Comparison of ENCODE assay signal across 2 cellular contexts in the genomic region with DNA sequence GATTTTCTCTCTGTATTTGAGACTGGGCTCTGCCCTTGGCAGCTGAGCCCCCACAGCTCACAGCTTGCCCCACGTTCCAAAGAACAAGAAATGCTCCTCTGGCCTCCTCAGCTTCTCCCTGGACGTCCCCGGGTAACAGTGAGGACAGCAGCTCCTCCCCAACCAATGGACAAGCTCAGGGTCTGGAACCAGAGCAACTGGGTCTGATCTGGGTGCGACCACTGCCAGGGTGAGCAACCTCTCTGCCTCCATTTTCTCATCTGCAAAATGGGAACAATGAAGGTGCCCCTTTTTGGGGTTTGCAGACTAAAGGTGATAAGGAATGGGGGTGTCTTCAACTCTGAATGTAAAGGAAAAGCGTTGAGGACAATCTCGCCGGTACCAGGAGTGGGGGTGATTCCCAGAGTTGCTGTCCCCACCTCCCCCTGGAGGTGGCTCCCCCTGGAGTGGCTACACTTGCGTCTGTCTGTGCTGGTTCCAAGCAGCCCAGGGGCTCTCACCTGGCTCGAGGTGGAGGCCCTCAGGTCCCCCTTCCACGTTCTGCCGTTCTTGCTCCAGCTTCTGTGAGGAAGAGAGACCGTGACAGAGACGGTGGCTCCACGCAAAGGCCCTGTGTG.
TF ChIP-seq lines count a peak whose summit lies in the region.

No MANE protein-coding gene starts in this region.

TF ChIP-seq in HepG2, 621 proteins besides CTCF, POLR2A, EP300 and RAD21:
- TF ChIP-seq KDM5A (IDR thresholded peaks at IDR 0.05; ENCODE audit: borderline replicate concordance, low read length) (no peak), ZNF629 (CRISPR knock-in tag; conservative IDR thresholded peaks at IDR 0.05) (peak; percentile 68)

TF ChIP-seq in WTC11, 78 proteins besides CTCF, POLR2A, EP300 and RAD21:
- TF ChIP-seq NR1H2 (CRISPR knock-in tag; IDR thresholded peaks at IDR 0.05) (no peak), NFATC4 (CRISPR knock-in tag; IDR thresholded peaks at IDR 0.05) (0 out of 2 replicates have a peak, but pooled peaks have one; percentile 15)
